24 cellular contexts compared by ENCODE assay signal in the genomic region with DNA sequence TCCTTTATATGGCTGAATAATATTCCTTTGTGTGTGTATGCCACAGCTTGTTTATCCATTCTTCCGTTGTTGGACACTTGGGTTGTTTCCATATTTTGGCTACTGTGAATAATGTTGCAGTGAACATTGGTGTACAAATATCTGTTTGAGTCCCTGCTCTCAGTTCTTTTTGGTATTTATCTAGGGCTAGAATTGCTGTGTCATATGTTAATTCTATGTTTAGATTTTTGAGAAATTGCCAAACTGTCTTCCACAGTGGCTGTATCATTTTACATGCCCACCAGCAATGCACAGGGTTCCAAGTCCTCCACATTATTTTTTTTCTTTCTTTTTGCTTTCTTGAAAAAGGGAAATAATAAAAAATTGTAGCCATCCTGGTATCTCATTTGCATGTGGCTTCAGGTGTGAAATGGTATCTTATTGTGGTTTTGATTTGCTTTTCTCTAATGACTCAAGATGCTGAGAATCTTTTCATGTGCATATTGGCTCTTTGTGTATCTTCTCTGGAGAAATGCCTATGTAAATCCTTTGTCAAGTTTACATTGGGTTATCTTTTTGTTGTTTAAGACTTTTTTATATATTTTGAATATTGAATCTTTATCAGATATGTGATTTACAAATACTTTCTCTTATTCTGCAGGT.
A peak's percentile ranks its signal among the peaks of the same experiment; 100 is the strongest.
DNase-seq lines count a peak whose midpoint lies in the region; ATAC-seq and TF ChIP-seq lines count a peak whose summit lies in the region.
"Had no signal": no experiment of that assay in that cellular context is flagged by ENCODE, and none has a peak within 500 bp of the region (broad histone marks: within the 10 kb centered on the region; RNA-seq: fewer than 3 reads in every experiment).

No MANE protein-coding gene starts in this region.

- CTCF ChIA-PET in WTC11 (lab: Charles Lee): no interaction called here

- ATAC-seq in heart left ventricle (no peak), HG02798 (IDR thresholded peaks at IDR 0.05; ENCODE audit: poor library complexity, unreplicated experiment) (peak; percentile 67), WTC11 (no peak; the same call in 1 of the 2 replicates)
- ATAC-seq: stimulated activated effector memory CD8-positive, alpha-beta T cell treated with anti-CD3 and anti-CD28 coated beads, Interleukin-12 subunit alpha, Interleukin-12 subunit beta, amount 100 ng/mL, for 72 hours; T-cell had no signal

- H3K36me3 ChIP-seq in heart left ventricle (no peaks in the 10 kb centered on the region), right atrium auricular region (no peaks in the 10 kb centered on the region)
- H3K36me3 ChIP-seq: BE2C, tibial artery had no signal

- H3K9me3 ChIP-seq in heart left ventricle: peaks cover 0 to 14% (median 0%) of the 10 kb centered on the region in 12 donors
- H3K9me3 ChIP-seq in right atrium auricular region: no peaks in the 10 kb centered on the region
- H3K9me3 ChIP-seq: BE2C, Caco-2, tibial artery had no signal

- DNase-seq in heart left ventricle (no peak), right atrium auricular region (ENCODE audit: low spot score) (no peak), WTC11 (ENCODE audit: low spot score) (no peak), progenitor cell of endocrine pancreas (ENCODE audit: low spot score, unreplicated experiment) (no peak), NCI-H345 treated with DMSO at 0.1 percent for 48 hours (lab: John Stamatoyannopoulos, UW; ENCODE audit: unreplicated experiment) (no peak), hypothalamus (lab: John Stamatoyannopoulos, UW) (no peak), G401 (ENCODE audit: low spot score) (no peak)
- DNase-seq: activated CD4-positive, alpha-beta T cell treated with anti-CD3 and anti-CD28 coated beads, Interleukin-2, amount 10 ng/mL, durations not matched to agents 24 days and 14 days; activated gamma-delta T cell treated with Interleukin-2 at 50 U/mL for 16 hours; anterior cingulate cortex; BE2C; Caco-2; EL; kidney glomerular epithelial cell; NCI-H1930; NCI-H524; Right ventricle myocardium superior; stimulated activated CD4-positive, alpha-beta T cell treated with anti-CD3 and anti-CD28 coated beads, Interleukin-12 subunit alpha, Interleukin-12 subunit beta, amount 100 ng/mL, for 4 hours; T-cell; tibial artery had no signal

- H3K4me3 ChIP-seq in heart left ventricle (no peak overlapping the region), right atrium auricular region (no peak overlapping the region)
- H3K4me3 ChIP-seq: hepatocyte, tibial artery had no signal

- H3K27me3 ChIP-seq in heart left ventricle (no peaks in the 10 kb centered on the region), right atrium auricular region (no peaks in the 10 kb centered on the region)
- H3K27me3 ChIP-seq: BE2C, hepatocyte, tibial artery had no signal

- H3K4me3 Mint-ChIP-seq in WTC11: no peak overlapping the region
- H3K4me3 Mint-ChIP-seq in progenitor cell of endocrine pancreas (ENCODE audit: low read depth): no peak overlapping the region
- H3K4me3 Mint-ChIP-seq: activated CD4-positive, alpha-beta T cell treated with anti-CD3 and anti-CD28 coated beads, Interleukin-2, amount 10 ng/mL, durations not matched to agents 24 days and 14 days; stimulated activated effector memory CD8-positive, alpha-beta T cell treated with anti-CD3 and anti-CD28 coated beads, Interleukin-12 subunit alpha, Interleukin-12 subunit beta, amount 100 ng/mL, for 72 hours; T-cell had no signal

- WGBS in heart left ventricle, 4 donors: 39 to 50% (median 45%) methylated on average over 1 of the region's 1 CpG

- H3K4me1 ChIP-seq in heart left ventricle: peaks cover 0 to 68% (median 25%) of the 10 kb centered on the region in 12 donors
- H3K4me1 ChIP-seq in right atrium auricular region: peaks cover 0 to 29% of the 10 kb centered on the region in 2 donors

- TF ChIP-seq POLR2A in heart left ventricle (IDR thresholded peaks at IDR 0.05): no peak

- in situ Hi-C loops in G401 (cut with HindIII; ENCODE audit: low sequenced_read_pairs): no loop called here

- H3K27ac ChIP-seq in heart left ventricle (peak overlapping the region in 7 of 12 donors; percentile 4 to 39 (median 21)), right atrium auricular region (peak overlapping the region in 1 of 2 donors; percentile 15)
- H3K27ac ChIP-seq: 22Rv1, hepatocyte, tibial artery had no signal

- H3K27me3 Mint-ChIP-seq in WTC11 (ENCODE audit: low read depth) (no peaks in the 10 kb centered on the region), progenitor cell of endocrine pancreas (no peaks in the 10 kb centered on the region)
- H3K27me3 Mint-ChIP-seq: activated CD4-positive, alpha-beta T cell treated with anti-CD3 and anti-CD28 coated beads, Interleukin-2, amount 10 ng/mL, durations not matched to agents 24 days and 14 days; T-cell had no signal

- TF ChIP-seq CTCF in heart left ventricle (IDR thresholded peaks at IDR 0.05) (no peak), right atrium auricular region (IDR thresholded peaks at IDR 0.05) (no peak), WTC11 (IDR thresholded peaks at IDR 0.05) (no peak), progenitor cell of endocrine pancreas (IDR thresholded peaks at IDR 0.05; ENCODE audit: unreplicated experiment) (no peak)

- H3K9me3 Mint-ChIP-seq in WTC11 (peaks cover 6% of the 10 kb centered on the region), progenitor cell of endocrine pancreas (ENCODE audit: low read depth) (peaks cover 16% of the 10 kb centered on the region)
- H3K9me3 Mint-ChIP-seq: stimulated activated effector memory CD8-positive, alpha-beta T cell treated with anti-CD3 and anti-CD28 coated beads, Interleukin-12 subunit alpha, Interleukin-12 subunit beta, amount 100 ng/mL, for 72 hours had no signal

- POLR2A ChIA-PET in WTC11 (lab: Charles Lee): no interaction called here

- H3K27ac Mint-ChIP-seq in WTC11: peak overlapping the region; percentile 75
- peak overlapping the region; percentile 65 for H3K27ac Mint-ChIP-seq in progenitor cell of endocrine pancreas
- H3K27ac Mint-ChIP-seq: activated CD4-positive, alpha-beta T cell treated with anti-CD3 and anti-CD28 coated beads, Interleukin-2, amount 10 ng/mL, durations not matched to agents 24 days and 14 days; stimulated activated effector memory CD8-positive, alpha-beta T cell treated with anti-CD3 and anti-CD28 coated beads, Interleukin-12 subunit alpha, Interleukin-12 subunit beta, amount 100 ng/mL, for 72 hours; T-cell had no signal

- H3K4me1 Mint-ChIP-seq in WTC11: peaks cover 53% of the 10 kb centered on the region
- H3K4me1 Mint-ChIP-seq in progenitor cell of endocrine pancreas (ENCODE audit: low read depth): peaks cover 24% of the 10 kb centered on the region

- H3K36me3 Mint-ChIP-seq in WTC11: 0 out of 2 replicates have a peak, but pooled peaks cover 3% of the 10 kb centered on the region
- peaks cover 13% of the 10 kb centered on the region for H3K36me3 Mint-ChIP-seq in progenitor cell of endocrine pancreas (ENCODE audit: insufficient read depth)
- H3K36me3 Mint-ChIP-seq: stimulated activated effector memory CD8-positive, alpha-beta T cell treated with anti-CD3 and anti-CD28 coated beads, Interleukin-12 subunit alpha, Interleukin-12 subunit beta, amount 100 ng/mL, for 72 hours; T-cell had no signal

- intact Hi-C loops in heart left ventricle (cut with DNase I): no loop called here

TF ChIP-seq in WTC11, 78 proteins besides CTCF, POLR2A, EP300 and RAD21 (continues in another document):
- TF ChIP-seq SMAD4 (CRISPR knock-in tag; IDR thresholded peaks at IDR 0.05): no peak
- TF ChIP-seq, protein P1, sequence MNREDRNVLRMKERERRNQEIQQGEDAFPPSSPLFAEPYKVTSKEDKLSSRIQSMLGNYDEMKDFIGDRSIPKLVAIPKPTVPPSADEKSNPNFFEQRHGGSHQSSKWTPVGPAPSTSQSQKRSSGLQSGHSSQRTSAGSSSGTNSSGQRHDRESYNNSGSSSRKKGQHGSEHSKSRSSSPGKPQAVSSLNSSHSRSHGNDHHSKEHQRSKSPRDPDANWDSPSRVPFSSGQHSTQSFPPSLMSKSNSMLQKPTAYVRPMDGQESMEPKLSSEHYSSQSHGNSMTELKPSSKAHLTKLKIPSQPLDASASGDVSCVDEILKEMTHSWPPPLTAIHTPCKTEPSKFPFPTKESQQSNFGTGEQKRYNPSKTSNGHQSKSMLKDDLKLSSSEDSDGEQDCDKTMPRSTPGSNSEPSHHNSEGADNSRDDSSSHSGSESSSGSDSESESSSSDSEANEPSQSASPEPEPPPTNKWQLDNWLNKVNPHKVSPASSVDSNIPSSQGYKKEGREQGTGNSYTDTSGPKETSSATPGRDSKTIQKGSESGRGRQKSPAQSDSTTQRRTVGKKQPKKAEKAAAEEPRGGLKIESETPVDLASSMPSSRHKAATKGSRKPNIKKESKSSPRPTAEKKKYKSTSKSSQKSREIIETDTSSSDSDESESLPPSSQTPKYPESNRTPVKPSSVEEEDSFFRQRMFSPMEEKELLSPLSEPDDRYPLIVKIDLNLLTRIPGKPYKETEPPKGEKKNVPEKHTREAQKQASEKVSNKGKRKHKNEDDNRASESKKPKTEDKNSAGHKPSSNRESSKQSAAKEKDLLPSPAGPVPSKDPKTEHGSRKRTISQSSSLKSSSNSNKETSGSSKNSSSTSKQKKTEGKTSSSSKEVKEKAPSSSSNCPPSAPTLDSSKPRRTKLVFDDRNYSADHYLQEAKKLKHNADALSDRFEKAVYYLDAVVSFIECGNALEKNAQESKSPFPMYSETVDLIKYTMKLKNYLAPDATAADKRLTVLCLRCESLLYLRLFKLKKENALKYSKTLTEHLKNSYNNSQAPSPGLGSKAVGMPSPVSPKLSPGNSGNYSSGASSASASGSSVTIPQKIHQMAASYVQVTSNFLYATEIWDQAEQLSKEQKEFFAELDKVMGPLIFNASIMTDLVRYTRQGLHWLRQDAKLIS (CRISPR knock-in tag; IDR thresholded peaks at IDR 0.05; ENCODE audit: borderline replicate concordance): no peak
- TF ChIP-seq, protein P2, sequence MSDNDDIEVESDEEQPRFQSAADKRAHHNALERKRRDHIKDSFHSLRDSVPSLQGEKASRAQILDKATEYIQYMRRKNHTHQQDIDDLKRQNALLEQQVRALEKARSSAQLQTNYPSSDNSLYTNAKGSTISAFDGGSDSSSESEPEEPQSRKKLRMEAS (CRISPR knock-in tag; IDR thresholded peaks at IDR 0.05): no peak
